24 cellular contexts compared by ENCODE assay signal in the genomic region with DNA sequence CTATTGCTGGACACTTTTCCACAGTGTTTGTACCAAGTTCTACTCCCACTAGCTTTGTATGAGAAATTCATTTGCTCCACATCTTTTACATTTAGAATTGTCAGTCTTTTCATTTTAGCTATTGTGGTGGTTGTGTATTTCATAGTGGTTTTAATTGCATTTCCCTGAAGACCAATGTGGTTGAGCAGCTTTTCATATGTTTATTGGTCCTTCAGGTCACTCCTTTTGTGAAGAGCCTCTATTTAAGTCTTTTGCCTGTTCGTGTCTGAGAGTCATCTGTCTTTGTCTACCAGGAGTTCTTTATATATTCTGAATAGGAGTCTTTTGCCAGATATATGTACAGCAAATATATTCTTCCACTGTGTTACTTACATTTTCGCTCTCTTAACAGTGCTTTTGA.
"Had no signal": no experiment of that assay in that cellular context is flagged by ENCODE, and none has a peak within 500 bp of the region (broad histone marks: within the 10 kb centered on the region; RNA-seq: fewer than 3 reads in every experiment).

No MANE protein-coding gene starts in this region.

- H3K4me3 ChIP-seq: dorsolateral prefrontal cortex, lower lobe of right lung, tibial artery had no signal

- H3K9me3 Mint-ChIP-seq: activated naive CD4-positive, alpha-beta T cell treated with anti-CD3 and anti-CD28 coated beads, Interleukin-2, amount 10 ng/mL, durations not matched to agents 7 days and 5 days; activated naive CD8-positive, alpha-beta T cell treated with anti-CD3 and anti-CD28 coated beads, Interleukin-2, amount 50 U/mL, for 24 hours; natural killer cell had no signal

- H3K36me3 ChIP-seq: brain microvascular endothelial cell, lower lobe of right lung had no signal

- H3K27ac Mint-ChIP-seq: activated naive CD4-positive, alpha-beta T cell treated with anti-CD3 and anti-CD28 coated beads, Interleukin-2, amount 10 ng/mL, durations not matched to agents 7 days and 5 days; activated naive CD8-positive, alpha-beta T cell treated with anti-CD3 and anti-CD28 coated beads, Interleukin-2, amount 50 U/mL, for 24 hours; natural killer cell had no signal

- H3K4me1 ChIP-seq: foreskin keratinocyte, lower lobe of right lung, tibial artery had no signal

- H3K27me3 ChIP-seq: brain microvascular endothelial cell, dorsolateral prefrontal cortex, foreskin keratinocyte, tibial artery had no signal

- H3K9me3 ChIP-seq: lower lobe of right lung, tibial artery had no signal

- H3K27me3 Mint-ChIP-seq: activated naive CD4-positive, alpha-beta T cell treated with anti-CD3 and anti-CD28 coated beads, Interleukin-2, amount 10 ng/mL, durations not matched to agents 7 days and 5 days; activated naive CD8-positive, alpha-beta T cell treated with anti-CD3 and anti-CD28 coated beads, Interleukin-2, amount 50 U/mL, for 24 hours had no signal

- H3K27ac ChIP-seq: brain microvascular endothelial cell, dorsolateral prefrontal cortex, epithelial cell of prostate, foreskin keratinocyte, lower lobe of right lung, tibial artery had no signal

- H3K4me3 Mint-ChIP-seq: activated naive CD4-positive, alpha-beta T cell treated with anti-CD3 and anti-CD28 coated beads, Interleukin-2, amount 10 ng/mL, durations not matched to agents 7 days and 5 days; activated naive CD8-positive, alpha-beta T cell treated with anti-CD3 and anti-CD28 coated beads, Interleukin-2, amount 50 U/mL, for 24 hours; natural killer cell had no signal

- H3K4me1 Mint-ChIP-seq: activated naive CD4-positive, alpha-beta T cell treated with anti-CD3 and anti-CD28 coated beads, Interleukin-2, amount 10 ng/mL, durations not matched to agents 7 days and 5 days; activated naive CD8-positive, alpha-beta T cell treated with anti-CD3 and anti-CD28 coated beads, Interleukin-2, amount 50 U/mL, for 24 hours had no signal

- H3K36me3 Mint-ChIP-seq: activated naive CD4-positive, alpha-beta T cell treated with anti-CD3 and anti-CD28 coated beads, Interleukin-2, amount 10 ng/mL, durations not matched to agents 7 days and 5 days; natural killer cell had no signal

- DNase-seq: activated CD4-positive, alpha-beta T cell treated with anti-CD3 and anti-CD28 coated beads, Interleukin-2, amount 50 U/mL, for 1 hour; activated CD8-positive, alpha-beta memory T cell treated with anti-CD3 and anti-CD28 coated beads for 24 hours; activated CD8-positive, alpha-beta memory T cell treated with anti-CD3 and anti-CD28 coated beads, Interleukin-2, amount 50 U/mL, for 48 hours; activated effector memory CD4-positive, alpha-beta T cell treated with Interleukin-2 at 50 U/mL for 16 hours; activated naive CD4-positive, alpha-beta T cell treated with anti-CD3 and anti-CD28 coated beads, Interleukin-2, amount 10 ng/mL, durations not matched to agents 7 days and 5 days; activated naive CD8-positive, alpha-beta T cell treated with anti-CD3 and anti-CD28 coated beads, Interleukin-2, amount 50 U/mL, for 24 hours; activated T-cell treated with anti-CD3 and anti-CD28 coated beads, Interleukin-2, amount 50 U/mL, for 48 hours; anterior cingulate cortex; brain microvascular endothelial cell; central memory CD4-positive, alpha-beta T cell; dorsolateral prefrontal cortex; foreskin keratinocyte; hypothalamus; islet precursor cell; left colon; lower lobe of right lung; natural killer cell; nucleus accumbens; retina; stimulated activated CD4-positive, alpha-beta T cell treated with anti-CD3 and anti-CD28 coated beads, Interleukin-2, amount 100 ng/mL, for 24 hours; stimulated activated naive CD4-positive, alpha-beta T cell treated with Interleukin-2 at 50 U/mL for 16 hours; T1000; tibial artery had no signal
